8 cellular contexts compared by ENCODE assay signal in genomic region chr9:19230356-19231125, GRCh38. TPM values are rescaled to one million over a fixed set of nuclear protein-coding genes. Genes with fewer than 3 reads are reported as not detected.
DNase-seq lines count a peak whose midpoint lies in the region; ATAC-seq and TF ChIP-seq lines count a peak whose summit lies in the region.

TSS of gene DENND4C (plus strand) at chr9:19230693. CDS start at chr9:19276175, 45,482 bp downstream.

- peaks cover 10% of the 10 kb centered on the region for H3K4me1 Mint-ChIP-seq in activated CD4-positive, alpha-beta T cell treated with anti-CD3 and anti-CD28 coated beads, Interleukin-2, amount 10 ng/mL, durations not matched to agents 7 days and 5 days

- H3K4me3 ChIP-seq in BLaER1: peak within 1 kb of the TSS; percentile 98
- peak within 1 kb of the TSS; percentile 75 to 95 for H3K4me3 ChIP-seq in left lung

- intact Hi-C loops in left lung (cut with DNase I): no loop called here

- H3K36me3 ChIP-seq in BLaER1 (no peaks in the 10 kb centered on the region), left lung (no peaks in the 10 kb centered on the region)

- POLR2A ChIA-PET in activated CD4-positive, alpha-beta T cell treated with anti-CD3 and anti-CD28 coated beads, Interleukin-2, amount 10 ng/mL, durations not matched to agents 7 days and 5 days (lab: Charles Lee): interaction anchor here (0.6 kb wide), 1 partner anchor 858 kb away, joined by 3 read pairs; no protein-coding TSS in a partner anchor

- no peak for TF ChIP-seq CTCF in left lung (IDR thresholded peaks at IDR 0.05)

- H3K36me3 Mint-ChIP-seq in activated CD4-positive, alpha-beta T cell treated with anti-CD3 and anti-CD28 coated beads, Interleukin-2, amount 10 ng/mL, durations not matched to agents 7 days and 5 days (ENCODE audit: low read depth): no peaks in the 10 kb centered on the region

- ATAC-seq in HG03378 (IDR thresholded peaks at IDR 0.05; ENCODE audit: unreplicated experiment): peak; percentile 64
- peak; percentile 89 for ATAC-seq in left lung

- H3K4me2 ChIP-seq in BLaER1: peak within 1 kb of the TSS; percentile 94

- H3K27ac ChIP-seq in BLaER1 (peak within 1 kb of the TSS; percentile 91), left lung (peak within 1 kb of the TSS; percentile 94 to 97)

- peaks cover 46% of the 10 kb centered on the region for H4K20me1 ChIP-seq in BLaER1

- DNase-seq in NCI-H510A treated with DMSO at 0.1 percent for 48 hours (lab: John Stamatoyannopoulos, UW) (peak; percentile 58), dedifferentiated amniotic fluid mesenchymal stem cell (ENCODE audit: extremely low spot score) (peak; percentile 74), left lung (peak; percentile 91 to 95)
- peak; percentile 88 for DNase-seq in activated CD4-positive, alpha-beta T cell treated with anti-CD3 and anti-CD28 coated beads, Interleukin-2, amount 10 ng/mL, durations not matched to agents 7 days and 5 days
- DNase-seq in stimulated activated CD4-positive, alpha-beta T cell treated with anti-CD3 and anti-CD28 coated beads, Interleukin-2, amount 100 ng/mL, for 48 hours: peak; percentile 53 to 62

- peak within 1 kb of the TSS; percentile 80 for H3K27ac Mint-ChIP-seq in activated CD4-positive, alpha-beta T cell treated with anti-CD3 and anti-CD28 coated beads, Interleukin-2, amount 10 ng/mL, durations not matched to agents 7 days and 5 days

- CTCF ChIA-PET in activated CD4-positive, alpha-beta T cell treated with anti-CD3 and anti-CD28 coated beads, Interleukin-2, amount 10 ng/mL, durations not matched to agents 7 days and 5 days (lab: Charles Lee): interaction anchor here (0.7 to 1.5 kb wide), 5 partner anchors 13 to 1826 kb away, joined by 3 to 4 read pairs (median 3); partner anchors contain the start of gene RRAGA

- H3K9me3 Mint-ChIP-seq in activated CD4-positive, alpha-beta T cell treated with anti-CD3 and anti-CD28 coated beads, Interleukin-2, amount 10 ng/mL, durations not matched to agents 7 days and 5 days: no peaks in the 10 kb centered on the region

- H3K27me3 Mint-ChIP-seq in activated CD4-positive, alpha-beta T cell treated with anti-CD3 and anti-CD28 coated beads, Interleukin-2, amount 10 ng/mL, durations not matched to agents 7 days and 5 days: no peaks in the 10 kb centered on the region

- peak within 1 kb of the TSS; percentile 92 for H3K9ac ChIP-seq in BLaER1

- H3K9me3 ChIP-seq in BLaER1 (no peaks in the 10 kb centered on the region), left lung (no peaks in the 10 kb centered on the region)

- H3K27me3 ChIP-seq in BLaER1 (peaks cover 18% of the 10 kb centered on the region; the same call in 1 of the 2 replicates), left lung (no peaks in the 10 kb centered on the region)

- H3K4me3 Mint-ChIP-seq in activated CD4-positive, alpha-beta T cell treated with anti-CD3 and anti-CD28 coated beads, Interleukin-2, amount 10 ng/mL, durations not matched to agents 7 days and 5 days: no peak within 1 kb of the TSS

- peak; percentile 84 for TF ChIP-seq POLR2A in GM19099 (IDR thresholded peaks at IDR 0.05; ENCODE audit: extremely low read depth, insufficient read length, low read depth)

- H3K4me1 ChIP-seq in BLaER1: peaks cover 38% of the 10 kb centered on the region
- peaks cover 9 to 41% of the 10 kb centered on the region in 2 donors for H3K4me1 ChIP-seq in left lung

RNA-seq across cellular contexts. Expression of gene DENND4C, which starts in this region (rescaled TPM):
- total RNA-seq in activated CD4-positive, alpha-beta T cell treated with anti-CD3 and anti-CD28 coated beads, Interleukin-2, amount 10 ng/mL, durations not matched to agents 7 days and 5 days: 10 to 100 TPM; 37.6 to 42.7 TPM
- 10 to 100 TPM; 55.1 to 59.3 TPM for total RNA-seq in left lung

Comparison
In these comparisons a context has a peak if more than half of its experiments do, and no peak if none do; other contexts are left out.
1. Peak in every context shown above with its lines: DNase-seq, ATAC-seq, H3K4me3 ChIP-seq and H3K27ac ChIP-seq.